Comparison of ENCODE assay signal across 18 cellular contexts in genomic region chr6:105310947-105311346, GRCh38.
DNase-seq lines count a peak whose midpoint lies in the region; ATAC-seq and TF ChIP-seq lines count a peak whose summit lies in the region.
"Had no signal": no experiment of that assay in that cellular context is flagged by ENCODE, and none has a peak within 500 bp of the region (broad histone marks: within the 10 kb centered on the region; RNA-seq: fewer than 3 reads in every experiment).

No MANE protein-coding gene starts in this region.

- H3K36me3 ChIP-seq in SK-N-SH (replicated peaks in 1 of 2; ENCODE audit: control insufficient read depth in 1 of 2, insufficient read depth in 2 of 2, low read length in 1 of 2) (peaks cover 20 to 26% of the 10 kb centered on the region in 2 experiments), mucosa of descending colon (ENCODE audit: low read depth) (no peaks in the 10 kb centered on the region), transverse colon (peaks cover 0 to 3% (median 0%) of the 10 kb centered on the region in 4 donors)

- no peak for TF ChIP-seq POLR2A in transverse colon (IDR thresholded peaks at IDR 0.05)

- no peak overlapping the region for H2AFZ ChIP-seq in SK-N-SH (ENCODE audit: low read depth)
- H2AFZ ChIP-seq: GM23248 had no signal

- H3F3A ChIP-seq in SK-N-SH (replicated peaks; ENCODE audit: insufficient read depth): no peaks in the 10 kb centered on the region

- no peak overlapping the region for H3K27ac ChIP-seq in SK-N-SH (ENCODE audit: low read depth in 2 of 2, low read length in 1 of 2)
- H3K27ac ChIP-seq in transverse colon: peak overlapping the region; percentile 11 to 60 (median 43)
- H3K27ac ChIP-seq: 22Rv1, BLaER1, C4-2B, GM23248 had no signal

- peaks cover 22% of the 10 kb centered on the region for H3K36me3 Mint-ChIP-seq in activated naive CD4-positive, alpha-beta T cell treated with anti-CD3 and anti-CD28 coated beads for 36 hours (ENCODE audit: low read depth)

- no peaks in the 10 kb centered on the region for H3K27me3 Mint-ChIP-seq in activated naive CD4-positive, alpha-beta T cell treated with anti-CD3 and anti-CD28 coated beads for 36 hours (ENCODE audit: low read depth)
- H3K27me3 Mint-ChIP-seq: B cell; CD4-positive, CD25-positive, alpha-beta regulatory T cell had no signal

- H3K4me3 Mint-ChIP-seq in activated naive CD4-positive, alpha-beta T cell treated with anti-CD3 and anti-CD28 coated beads for 36 hours: no peak overlapping the region
- H3K4me3 Mint-ChIP-seq: B cell; CD4-positive, CD25-positive, alpha-beta regulatory T cell; CD8-positive, alpha-beta T cell had no signal

- H3K9me2 ChIP-seq in SK-N-SH: no peaks in the 10 kb centered on the region

- intact Hi-C loops in mucosa of descending colon (cut with DNase I, micrococcal nuclease): loop anchor here in 1 of 2 donors (10.0 kb wide), 2 partner anchors 94 to 196 kb away; partner anchors contain the start of gene PREP
- intact Hi-C loops in transverse colon (cut with DNase I; ENCODE audit: low total_unique reads): no loop called here
- intact Hi-C loops in activated naive CD4-positive, alpha-beta T cell treated with anti-CD3 and anti-CD28 coated beads for 36 hours (cut with micrococcal nuclease): no loop called here

- no peak overlapping the region for H3K9ac ChIP-seq in SK-N-SH
- H3K9ac ChIP-seq: BLaER1, GM23248 had no signal

- H3K4me2 ChIP-seq in SK-N-SH: no peak overlapping the region
- H3K4me2 ChIP-seq: BLaER1 had no signal

- no peaks in the 10 kb centered on the region for H4K20me1 ChIP-seq in SK-N-SH (ENCODE audit: insufficient read depth)
- H4K20me1 ChIP-seq: BLaER1 had no signal

- no peak for TF ChIP-seq RAD21 in SK-N-SH (IDR thresholded peaks at IDR 0.05; ENCODE audit: low read length)

- TF ChIP-seq EP300 in SK-N-SH (IDR thresholded peaks at IDR 0.05; ENCODE audit: borderline replicate concordance in 1 of 2, low read depth in 1 of 2, low read length in 1 of 2) (no peak), transverse colon (IDR thresholded peaks at IDR 0.05; ENCODE audit: low read depth) (no peak)

- no peak for ATAC-seq in SK-N-SH treated with all-trans-retinoic acid at 6 μM for 48 hours
- peak; percentile 14 for ATAC-seq in mucosa of descending colon
- ATAC-seq: CD8-positive, alpha-beta T cell; GM12878 had no signal

- no peak overlapping the region for H3K27ac Mint-ChIP-seq in activated naive CD4-positive, alpha-beta T cell treated with anti-CD3 and anti-CD28 coated beads for 36 hours
- H3K27ac Mint-ChIP-seq: B cell; CD4-positive, CD25-positive, alpha-beta regulatory T cell; CD8-positive, alpha-beta T cell had no signal

- H3K27me3 ChIP-seq in SK-N-SH (ENCODE audit: insufficient read depth) (no peaks in the 10 kb centered on the region), transverse colon (no peaks in the 10 kb centered on the region)
- H3K27me3 ChIP-seq: BLaER1 had no signal

- in situ Hi-C loops in transverse colon (cut with MboI; ENCODE audit: low pct_ligation_motif_present in 1 of 4, low pct_unique_long_range_greater_than_20kb in 1 of 4, low sequenced_read_pairs in 3 of 4): no loop called here

- TF ChIP-seq CTCF in SK-N-SH (IDR thresholded peaks at IDR 0.05) (no peak), mucosa of descending colon (IDR thresholded peaks at IDR 0.05) (no peak), transverse colon (IDR thresholded peaks at IDR 0.05) (no peak)

- DNase-seq in SK-N-SH (no peak), mucosa of descending colon (no peak), transverse colon (no peak), NCI-H1417 (lab: John Stamatoyannopoulos, UW) (no peak)
- DNase-seq in activated naive CD4-positive, alpha-beta T cell treated with anti-CD3 and anti-CD28 coated beads for 36 hours: no peak
- DNase-seq: CD4-positive, CD25-positive, alpha-beta regulatory T cell; CD8-positive, alpha-beta T cell; DMS 273 treated with DMSO at 0.1 percent for 48 hours; EL; GDM1; GM23248; HCEC 1CT had no signal

- H3K79me2 ChIP-seq in SK-N-SH (ENCODE audit: insufficient read depth): no peaks in the 10 kb centered on the region

- H3K4me1 Mint-ChIP-seq in activated naive CD4-positive, alpha-beta T cell treated with anti-CD3 and anti-CD28 coated beads for 36 hours (ENCODE audit: low read depth): no peaks in the 10 kb centered on the region
- H3K4me1 Mint-ChIP-seq: B cell had no signal

- POLR2A ChIA-PET in SK-N-SH (lab: Yijun Ruan, JAX): no interaction called here

- H3K9me3 ChIP-seq in SK-N-SH (no peaks in the 10 kb centered on the region), mucosa of descending colon (no peaks in the 10 kb centered on the region), transverse colon (no peaks in the 10 kb centered on the region)
- H3K9me3 ChIP-seq: BLaER1 had no signal

- WGBS in SK-N-SH (ENCODE audit: low lambda C conversion rate): 72% methylated on average over 3 of the region's 3 CpGs
- WGBS in transverse colon (ENCODE audit: low coverage in 1 of 2), 2 donors: 88 to 89% methylated on average over 3 of the region's 3 CpGs

- H3K4me3 ChIP-seq in SK-N-SH (ENCODE audit: low read depth in 2 of 2, low read length in 1 of 2) (no peak overlapping the region), mucosa of descending colon (no peak overlapping the region), transverse colon (no peak overlapping the region)
- H3K4me3 ChIP-seq: BLaER1, GM12878, GM23248 had no signal

- CTCF ChIA-PET in SK-N-SH (lab: Yijun Ruan, JAX): interaction anchor here (1.5 kb wide), 1 partner anchor 11 kb away, joined by 5 read pairs; no protein-coding TSS in a partner anchor
- CTCF ChIA-PET in activated naive CD4-positive, alpha-beta T cell treated with anti-CD3 and anti-CD28 coated beads for 36 hours (lab: Charles Lee): no interaction called here

- H3K9me3 Mint-ChIP-seq in activated naive CD4-positive, alpha-beta T cell treated with anti-CD3 and anti-CD28 coated beads for 36 hours: no peaks in the 10 kb centered on the region
- H3K9me3 Mint-ChIP-seq: CD4-positive, CD25-positive, alpha-beta regulatory T cell; CD8-positive, alpha-beta T cell had no signal

- H3K4me1 ChIP-seq in SK-N-SH (ENCODE audit: control insufficient read depth in 1 of 2, insufficient read depth in 2 of 2, low read depth in 1 of 2, low read length in 1 of 2) (peaks cover 0 to 16% of the 10 kb centered on the region in 2 experiments; a peak in 2 of 4 replicates), mucosa of descending colon (ENCODE audit: low read depth) (no peaks in the 10 kb centered on the region), transverse colon (peaks cover 0 to 12% (median 0%) of the 10 kb centered on the region in 4 donors)
- H3K4me1 ChIP-seq: BLaER1 had no signal

TF ChIP-seq in SK-N-SH, 30 proteins besides CTCF, POLR2A, EP300 and RAD21:
- no peak for TF ChIP-seq RFX5 (IDR thresholded peaks at IDR 0.05; ENCODE audit: low read length)
- 0 out of 2 replicates have a peak, but pooled peaks have one; percentile 34 for TF ChIP-seq GATA2 (CRISPR knock-in tag; IDR thresholded peaks at IDR 0.05)

TF ChIP-seq in SK-N-SH treated with all-trans-retinoic acid at 6 μM for 48 hours, 23 proteins besides CTCF, POLR2A, EP300 and RAD21 (continues in another document):
- TF ChIP-seq ESRRG (CRISPR knock-in tag; IDR thresholded peaks at IDR 0.05) (no peak), ZNF8 (CRISPR knock-in tag; IDR thresholded peaks at IDR 0.05) (no peak), TCF4 (CRISPR knock-in tag; IDR thresholded peaks at IDR 0.05; ENCODE audit: borderline replicate concordance) (no peak), ZFP30 (CRISPR knock-in tag; IDR thresholded peaks at IDR 0.05) (no peak), ISL1 (CRISPR knock-in tag; IDR thresholded peaks at IDR 0.05) (no peak), ZNF565 (CRISPR knock-in tag; conservative IDR thresholded peaks at IDR 0.05; ENCODE audit: low read depth) (no peak), CSRNP3 (CRISPR knock-in tag; IDR thresholded peaks at IDR 0.05) (no peak), CSDC2 (CRISPR knock-in tag; IDR thresholded peaks at IDR 0.05) (no peak)
- TF ChIP-seq, protein P1, sequence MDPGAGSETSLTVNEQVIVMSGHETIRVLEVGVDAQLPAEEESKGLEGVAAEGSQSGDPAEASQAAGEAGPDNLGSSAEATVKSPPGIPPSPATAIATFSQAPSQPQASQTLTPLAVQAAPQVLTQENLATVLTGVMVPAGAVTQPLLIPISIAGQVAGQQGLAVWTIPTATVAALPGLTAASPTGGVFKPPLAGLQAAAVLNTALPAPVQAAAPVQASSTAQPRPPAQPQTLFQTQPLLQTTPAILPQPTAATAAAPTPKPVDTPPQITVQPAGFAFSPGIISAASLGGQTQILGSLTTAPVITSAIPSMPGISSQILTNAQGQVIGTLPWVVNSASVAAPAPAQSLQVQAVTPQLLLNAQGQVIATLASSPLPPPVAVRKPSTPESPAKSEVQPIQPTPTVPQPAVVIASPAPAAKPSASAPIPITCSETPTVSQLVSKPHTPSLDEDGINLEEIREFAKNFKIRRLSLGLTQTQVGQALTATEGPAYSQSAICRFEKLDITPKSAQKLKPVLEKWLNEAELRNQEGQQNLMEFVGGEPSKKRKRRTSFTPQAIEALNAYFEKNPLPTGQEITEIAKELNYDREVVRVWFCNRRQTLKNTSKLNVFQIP (CRISPR knock-in tag; IDR thresholded peaks at IDR 0.05; ENCODE audit: borderline replicate concordance, low read depth): no peak

Comparison
In these comparisons a context has a peak if more than half of its experiments do, and no peak if none do; other contexts are left out.
1. H3K27ac ChIP-seq: peak in transverse colon (4 of 4); none in SK-N-SH (0 of 2).